Comparison of ENCODE assay signal across 8 cellular contexts in genomic region chr13:106917673-106918652, GRCh38.
DNase-seq lines count a peak whose midpoint lies in the region; ATAC-seq, FAIRE-seq and TF ChIP-seq lines count a peak whose summit lies in the region.

No MANE protein-coding gene starts in this region.

- no peak for FAIRE-seq in frontal cortex (lab: Jason Lieb, UNC)

- H3K4me1 ChIP-seq in neuron (ENCODE audit: insufficient read depth, low read length): peaks cover 13% of the 10 kb centered on the region
- peaks cover 0 to 25% (median 4%) of the 10 kb centered on the region in 4 donors for H3K4me1 ChIP-seq in stomach

- TF ChIP-seq EP300 in stomach (IDR thresholded peaks at IDR 0.05): no peak

- 0 to 2% (median 0%) methylated on average over 33 to 63 of the region's 63 CpGs for WGBS in stomach, 5 donors

- in situ Hi-C loops in Caki2 (cut with HindIII; ENCODE audit: low pct_unique_long_range_greater_than_20kb, low sequenced_read_pairs): no loop called here

- intact Hi-C loops in stomach (cut with DNase I; ENCODE audit: low total_unique reads): no loop called here

- peak overlapping the region; percentile 47 for H3K4me3 ChIP-seq in neuron (ENCODE audit: low read length)
- peak overlapping the region; percentile 53 to 67 (median 64) for H3K4me3 ChIP-seq in stomach

- no peaks in the 10 kb centered on the region for H3K27me3 ChIP-seq in neuron (ENCODE audit: insufficient read depth, low read length)
- H3K27me3 ChIP-seq in stomach: peaks cover 0 to 9% (median 0%) of the 10 kb centered on the region in 3 donors

- TF ChIP-seq CTCF in stomach (IDR thresholded peaks at IDR 0.05): peak in 5 of 7 experiments; percentile 74 to 91 (median 87)

- H3K27ac ChIP-seq in stomach: peak overlapping the region; percentile 40 to 88 (median 84)

- DNase-seq in Caki2 (ENCODE audit: low read depth) (peak; percentile 68), RPMI8226 (peak; percentile 67), frontal cortex (ENCODE audit: low spot score in 2 of 2) (peak; percentile 74 to 78), stomach (peak; percentile 79)
- peak; percentile 71 for DNase-seq in activated naive CD4-positive, alpha-beta T cell treated with Interleukin-2 at 50 U/mL for 16 hours

- no peaks in the 10 kb centered on the region for H3K36me3 ChIP-seq in neuron (ENCODE audit: insufficient read depth, low read length)
- no peaks in the 10 kb centered on the region for H3K36me3 ChIP-seq in stomach

- no peak for TF ChIP-seq POLR2A in stomach (IDR thresholded peaks at IDR 0.05)

- H3K9me3 ChIP-seq in neuron (ENCODE audit: low read length) (no peaks in the 10 kb centered on the region), stomach (no peaks in the 10 kb centered on the region)

- peak overlapping the region; percentile 97 for H2AFZ ChIP-seq in neuron (ENCODE audit: low read depth, low read length)

- ATAC-seq in GM19397 (IDR thresholded peaks at IDR 0.05; ENCODE audit: unreplicated experiment) (peak; percentile 97), HG03558 (IDR thresholded peaks at IDR 0.05; ENCODE audit: extremely low read depth, unreplicated experiment) (peak; percentile 86)

Comparison
In these comparisons a context has a peak if more than half of its experiments do, and no peak if none do; other contexts are left out.
1. Peak in every context shown above with its lines: DNase-seq, ATAC-seq, H3K4me3 ChIP-seq and H3K27ac ChIP-seq.